In the genomic region with DNA sequence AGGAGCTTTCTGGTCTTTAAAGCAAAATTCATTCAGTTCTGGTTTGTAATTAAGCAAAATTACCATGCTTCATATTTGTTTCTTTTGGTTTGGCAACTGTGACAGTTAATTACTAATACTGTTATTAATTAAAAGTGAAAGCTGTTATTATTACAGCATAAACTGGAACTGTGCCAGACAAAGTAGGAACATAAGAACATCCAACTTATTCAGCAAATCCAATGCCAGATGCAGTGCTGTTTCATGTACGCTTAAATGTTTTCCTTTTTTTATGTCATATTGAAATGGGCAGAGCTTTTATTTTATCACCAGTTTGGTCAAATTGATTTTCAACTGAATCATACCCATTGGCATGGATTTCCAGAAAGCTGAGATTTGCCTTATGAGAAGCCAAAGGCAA, we compare ENCODE assay signal across 19 cellular contexts.
"Had no signal": no experiment of that assay in that cellular context is flagged by ENCODE, and none has a peak within 500 bp of the region (broad histone marks: within the 10 kb centered on the region; RNA-seq: fewer than 3 reads in every experiment).

No MANE protein-coding gene starts in this region.

- H3K9me3 Mint-ChIP-seq: activated naive CD4-positive, alpha-beta T cell treated with anti-CD3 and anti-CD28 coated beads, Interleukin-2, amount 50 U/mL, for 72 hours; activated T-helper 17 cell treated with anti-CD3 and anti-CD28 coated beads, Interleukin-2, amount 50 U/mL, for 72 hours had no signal

- ATAC-seq: activated naive CD4-positive, alpha-beta T cell treated with anti-CD3 and anti-CD28 coated beads, Interleukin-2, amount 50 U/mL, for 72 hours; activated T-helper 17 cell treated with anti-CD3 and anti-CD28 coated beads, Interleukin-2, amount 50 U/mL, for 72 hours; esophagus mucosa; left cardiac atrium; natural killer cell; upper lobe of right lung had no signal

- H3K27me3 Mint-ChIP-seq: brain had no signal

- H3K36me3 Mint-ChIP-seq: activated naive CD4-positive, alpha-beta T cell treated with anti-CD3 and anti-CD28 coated beads, Interleukin-2, amount 50 U/mL, for 72 hours; brain; natural killer cell had no signal

- H3K4me1 Mint-ChIP-seq: activated T-helper 17 cell treated with anti-CD3 and anti-CD28 coated beads, Interleukin-2, amount 50 U/mL, for 72 hours had no signal

- H3K4me3 Mint-ChIP-seq: activated T-cell treated with anti-CD3 and anti-CD28 coated beads, Interleukin-2, amount 50 U/mL, for 24 hours; activated T-helper 17 cell treated with anti-CD3 and anti-CD28 coated beads, Interleukin-2, amount 50 U/mL, for 72 hours; brain; mesothelial cell of epicardium; natural killer cell had no signal

- DNase-seq: activated CD4-positive, alpha-beta T cell treated with anti-CD3 and anti-CD28 coated beads for 1 hour; activated CD8-positive, alpha-beta memory T cell treated with anti-CD3 and anti-CD28 coated beads for 24 hours; activated CD8-positive, alpha-beta memory T cell treated with anti-CD3 and anti-CD28 coated beads, Interleukin-2, amount 50 U/mL, for 4 hours; activated T-cell treated with anti-CD3 and anti-CD28 coated beads, Interleukin-2, amount 50 U/mL, for 24 hours; aorta; effector memory CD4-positive, alpha-beta T cell; glutamatergic neuron; left cardiac atrium; natural killer cell; ovary; stimulated activated CD4-positive, alpha-beta T cell treated with anti-CD3 and anti-CD28 coated beads, Interleukin-4, amount 100 ng/mL, for 24 hours; stimulated activated naive CD4-positive, alpha-beta T cell treated with Interleukin-2 at 50 U/mL for 16 hours; T-helper 9 cell; upper lobe of right lung had no signal

- H3K27ac Mint-ChIP-seq: activated naive CD4-positive, alpha-beta T cell treated with anti-CD3 and anti-CD28 coated beads, Interleukin-2, amount 50 U/mL, for 72 hours; activated T-cell treated with anti-CD3 and anti-CD28 coated beads, Interleukin-2, amount 50 U/mL, for 24 hours; activated T-helper 17 cell treated with anti-CD3 and anti-CD28 coated beads, Interleukin-2, amount 50 U/mL, for 72 hours; mesothelial cell of epicardium; natural killer cell had no signal
